7 cellular contexts compared by ENCODE assay signal in the genomic region with DNA sequence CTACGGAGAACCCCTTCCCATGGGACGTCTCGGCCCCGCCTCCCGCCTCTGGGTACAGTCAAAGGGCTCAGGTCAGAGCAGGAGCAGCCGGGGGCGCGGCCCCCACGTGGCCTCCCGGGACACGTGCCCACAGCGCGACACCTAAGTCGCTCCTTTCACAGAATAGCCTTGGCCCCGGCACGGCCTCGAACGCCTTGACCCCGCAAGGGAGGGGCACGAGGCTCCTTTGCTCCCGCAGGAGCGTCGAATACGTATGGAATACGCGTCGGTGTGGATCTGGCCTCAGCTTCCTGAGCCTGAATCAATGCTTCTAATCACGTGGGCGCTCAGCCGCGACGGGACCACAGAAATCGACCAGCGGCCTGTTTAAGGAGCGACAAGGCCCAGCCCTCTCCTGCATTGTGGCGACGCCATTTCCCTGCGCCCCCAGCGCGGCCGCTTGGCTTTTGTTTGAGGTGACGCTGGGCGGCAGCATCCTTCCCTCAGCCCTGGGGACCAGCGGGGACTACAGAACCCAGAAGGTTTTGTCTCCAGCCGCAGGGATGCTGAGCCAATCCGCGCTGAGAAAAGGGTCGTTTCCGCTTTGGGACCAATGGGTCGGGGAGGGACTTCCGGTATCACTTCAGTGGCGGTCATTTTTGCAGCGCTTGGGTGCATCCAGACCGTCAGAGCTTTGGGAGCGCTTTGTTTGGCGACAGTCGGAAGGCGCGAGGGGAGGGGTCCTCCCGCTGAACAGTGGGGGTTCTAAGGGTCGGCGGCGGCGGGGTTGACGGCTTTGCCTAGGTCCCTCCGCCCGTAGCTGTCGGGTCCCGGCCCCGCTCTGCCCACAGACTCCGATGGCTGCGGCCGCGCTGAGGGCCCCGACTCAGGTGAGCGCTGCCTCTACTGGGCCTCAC. TPM values are rescaled to one million over a fixed set of nuclear protein-coding genes. Genes with fewer than 3 reads are reported as not detected.
DNase-seq lines count a peak whose midpoint lies in the region; ATAC-seq and TF ChIP-seq lines count a peak whose summit lies in the region.

A gene (plus strand): TSS at position 625 of the 896 bp plus-strand sequence. CDS start 212 bp downstream, at position 837.

- no peak for TF ChIP-seq CTCF in glutamatergic neuron (IDR thresholded peaks at IDR 0.05; ENCODE audit: partially characterized antibody, unreplicated experiment)

- H3K27ac Mint-ChIP-seq in activated naive CD4-positive, alpha-beta T cell treated with anti-CD3 and anti-CD28 coated beads, Interleukin-2, amount 50 U/mL, for 72 hours = peak within 1 kb of the TSS; percentile 76 to 90
- peak within 1 kb of the TSS; percentile 97 for H3K27ac Mint-ChIP-seq in glutamatergic neuron (ENCODE audit: unreplicated experiment)

- H3K9me3 Mint-ChIP-seq in activated naive CD4-positive, alpha-beta T cell treated with anti-CD3 and anti-CD28 coated beads, Interleukin-2, amount 50 U/mL, for 72 hours = peaks cover 52 to 53% of the 10 kb centered on the region in 2 donors
- peaks cover 20% of the 10 kb centered on the region for H3K9me3 Mint-ChIP-seq in glutamatergic neuron (ENCODE audit: unreplicated experiment)

- ATAC-seq in GM18907 (IDR thresholded peaks at IDR 0.05; ENCODE audit: unreplicated experiment) (peak; percentile 82), HG03354 (IDR thresholded peaks at IDR 0.05; ENCODE audit: poor library complexity, severe bottlenecking, unreplicated experiment) (peak; percentile 93)
- ATAC-seq in activated naive CD4-positive, alpha-beta T cell treated with anti-CD3 and anti-CD28 coated beads, Interleukin-2, amount 50 U/mL, for 72 hours = peak; percentile 84 to 88

- H3K27me3 Mint-ChIP-seq in glutamatergic neuron (ENCODE audit: unreplicated experiment) = peaks cover 12% of the 10 kb centered on the region

- peak; percentile 92 for DNase-seq in SK-N-DZ (ENCODE audit: low spot score)
- peak; percentile 71 to 80 for DNase-seq in activated naive CD4-positive, alpha-beta T cell treated with anti-CD3 and anti-CD28 coated beads, Interleukin-2, amount 50 U/mL, for 72 hours (ENCODE audit: low spot score in 2 of 2)
- peak; percentile 94 for DNase-seq in glutamatergic neuron
- DNase-seq in non-pigmented ciliary epithelial cell (ENCODE audit: low read depth) = peak; percentile 63
- peak; percentile 89 for DNase-seq in stromal cell of bone marrow (ENCODE audit: low read depth)

- H3K36me3 Mint-ChIP-seq in activated naive CD4-positive, alpha-beta T cell treated with anti-CD3 and anti-CD28 coated beads, Interleukin-2, amount 50 U/mL, for 72 hours = peaks cover 59 to 81% of the 10 kb centered on the region in 2 donors
- peaks cover 44% of the 10 kb centered on the region for H3K36me3 Mint-ChIP-seq in glutamatergic neuron (ENCODE audit: unreplicated experiment)

- H3K4me1 Mint-ChIP-seq in glutamatergic neuron (ENCODE audit: low read depth, unreplicated experiment) = peaks cover 6% of the 10 kb centered on the region

- peak within 1 kb of the TSS; percentile 99 for H3K4me3 Mint-ChIP-seq in glutamatergic neuron (ENCODE audit: unreplicated experiment)

RNA-seq across cellular contexts. Expression of the gene that starts here (rescaled TPM):
- polyA plus RNA-seq in SK-N-DZ (2014; cell fraction: cytosol; rRNA removed) = 11.9 and 13.8 TPM in 2 replicates
- polyA plus RNA-seq in SK-N-DZ (2014; cell fraction: nucleus; rRNA removed) = 11.5 and 11.8 TPM in 2 replicates
- total RNA-seq in activated naive CD4-positive, alpha-beta T cell treated with anti-CD3 and anti-CD28 coated beads, Interleukin-2, amount 50 U/mL, for 72 hours = 1 to 10 TPM; 2.4 to 5.6 TPM
- 21.5 TPM for total RNA-seq in glutamatergic neuron (ENCODE audit: unreplicated experiment)

Comparison
In these comparisons a context has a peak if more than half of its experiments do, and no peak if none do; other contexts are left out.
1. Peak in every context shown above with its lines: DNase-seq and ATAC-seq.